8 cellular contexts compared by ENCODE assay signal in the genomic region with DNA sequence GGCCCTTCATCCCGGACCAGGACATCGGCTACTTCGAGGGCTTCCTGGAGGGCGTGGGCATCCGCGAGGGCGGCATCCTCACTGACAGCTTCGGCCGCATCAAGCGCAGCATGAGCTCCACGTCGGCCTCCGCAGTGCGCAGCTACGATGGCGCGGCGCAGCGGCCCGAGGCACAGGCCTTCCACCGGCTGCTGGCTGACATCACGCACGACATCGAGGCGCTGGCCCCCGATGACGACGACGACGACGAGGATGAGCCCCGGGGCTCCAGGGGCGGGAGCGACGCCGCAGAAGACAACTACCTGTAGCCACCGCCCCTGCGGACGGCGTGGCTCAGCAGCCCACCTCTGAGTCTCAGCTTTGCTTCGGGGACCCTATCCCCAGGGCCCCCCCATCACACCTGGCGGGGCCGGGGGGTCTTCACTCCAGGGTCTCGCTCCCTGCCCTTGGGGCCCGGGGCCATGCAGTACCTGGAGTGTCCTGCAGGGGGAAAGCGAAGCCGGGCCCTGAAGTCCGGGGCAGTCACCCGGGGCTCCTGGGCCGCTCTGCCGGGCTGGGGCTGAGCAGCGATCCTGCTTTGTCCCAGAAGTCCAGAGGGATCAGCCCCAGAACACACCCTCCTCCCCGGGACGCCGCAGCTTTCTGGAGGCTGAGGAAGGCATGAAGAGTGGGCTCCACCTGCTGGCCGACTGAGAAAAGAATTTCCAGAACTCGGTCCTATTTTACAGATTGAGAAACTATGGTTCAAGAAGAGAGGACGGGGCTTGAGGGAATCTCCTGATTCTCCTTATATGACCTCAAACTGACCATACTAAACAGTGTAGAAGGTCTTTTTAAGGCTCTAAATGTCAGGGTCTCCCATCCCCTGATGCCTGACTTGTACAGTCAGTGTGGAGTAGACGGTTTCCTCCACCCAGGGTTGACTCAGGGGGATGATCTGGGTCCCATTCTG. TPM values are rescaled to one million over a fixed set of nuclear protein-coding genes. Genes with fewer than 3 reads are reported as not detected.
A peak's percentile ranks its signal among the peaks of the same experiment; 100 is the strongest.
DNase-seq lines count a peak whose midpoint lies in the region; ATAC-seq and TF ChIP-seq lines count a peak whose summit lies in the region.

No MANE protein-coding gene starts in this region.

- H3K27ac ChIP-seq in SU-DHL-6 (ENCODE audit: low read depth, low read length) (no peak overlapping the region), cardiac muscle cell (no peak overlapping the region)

- DNase-seq in GM10266 (ENCODE audit: extremely low spot score) (peak; percentile 54), NCI-H128 (lab: John Stamatoyannopoulos, UW; ENCODE audit: unreplicated experiment) (peak; percentile 84), adipocyte (ENCODE audit: low read depth) (peak; percentile 91), cardiac muscle cell (ENCODE audit: low read depth in 1 of 2, low spot score in 1 of 2) (peak; percentile 88), posterior vena cava (ENCODE audit: low spot score) (peak; percentile 94)

- TF ChIP-seq CTCF in GM10266 (IDR thresholded peaks at IDR 0.05; ENCODE audit: control insufficient read depth, insufficient read depth, low read depth, missing control alignments) (peak; percentile 65), SU-DHL-6 (IDR thresholded peaks at IDR 0.05; ENCODE audit: insufficient read depth, low read length, poor library complexity, severe bottlenecking) (peak; percentile 99), cardiac muscle cell (IDR thresholded peaks at IDR 0.05; ENCODE audit: low read depth, low read length) (peak; percentile 91)

- no peaks in the 10 kb centered on the region for H3K79me2 ChIP-seq in SU-DHL-6 (ENCODE audit: insufficient read depth, low read length)

- H3K9me2 ChIP-seq in SU-DHL-6 (replicated peaks; ENCODE audit: insufficient read depth, low read length) = no peaks in the 10 kb centered on the region

- H3K4me1 ChIP-seq in adipocyte (ENCODE audit: control insufficient read depth, insufficient read depth, low read length) (peaks cover 12% of the 10 kb centered on the region), cardiac muscle cell (ENCODE audit: low read depth) (no peaks in the 10 kb centered on the region)

- H3F3A ChIP-seq in SU-DHL-6 (ENCODE audit: insufficient read depth) = peaks cover 25% of the 10 kb centered on the region

- ATAC-seq in HG03457 (IDR thresholded peaks at IDR 0.05; ENCODE audit: unreplicated experiment) (no peak), GM18867 (IDR thresholded peaks at IDR 0.05; ENCODE audit: unreplicated experiment) (no peak)

- H3K9ac ChIP-seq in SU-DHL-6 (ENCODE audit: low read length) = peak overlapping the region; percentile 15
- no peak overlapping the region for H3K9ac ChIP-seq in adipocyte (ENCODE audit: low read length)

- H3K4me3 ChIP-seq in SU-DHL-6 (ENCODE audit: insufficient read depth, low read length, poor library complexity, severe bottlenecking) (no peak overlapping the region), adipocyte (ENCODE audit: low read length) (peak overlapping the region; percentile 27), cardiac muscle cell (peak overlapping the region; percentile 14)

- H3K27me3 ChIP-seq in SU-DHL-6 (ENCODE audit: low read length) = no peaks in the 10 kb centered on the region
- H3K27me3 ChIP-seq in adipocyte (replicated peaks; ENCODE audit: control insufficient read depth, insufficient read depth, low read length) = peaks cover 90% of the 10 kb centered on the region
- peaks cover 23% of the 10 kb centered on the region for H3K27me3 ChIP-seq in cardiac muscle cell

- H3K36me3 ChIP-seq in SU-DHL-6 (ENCODE audit: low read length) (no peaks in the 10 kb centered on the region), adipocyte (ENCODE audit: control insufficient read depth, insufficient read depth, low read length, severe bottlenecking) (no peaks in the 10 kb centered on the region), cardiac muscle cell (no peaks in the 10 kb centered on the region)

- H3K9me3 ChIP-seq in SU-DHL-6 (ENCODE audit: insufficient read depth, low read length) (no peaks in the 10 kb centered on the region), adipocyte (ENCODE audit: control insufficient read depth, low read length) (no peaks in the 10 kb centered on the region), cardiac muscle cell (ENCODE audit: low read depth) (no peaks in the 10 kb centered on the region)

- intact Hi-C loops in posterior vena cava (cut with DNase I) = loop anchor here (2.0 to 5.0 kb wide), 2 partner anchors 208 to 209 kb away; no protein-coding TSS in a partner anchor

- H2AFZ ChIP-seq in SU-DHL-6 (ENCODE audit: low read depth, low read length, severe bottlenecking) = peak overlapping the region; percentile 22

- H4K20me1 ChIP-seq in SU-DHL-6 (ENCODE audit: low read depth, low read length) = no peaks in the 10 kb centered on the region

- H3K4me2 ChIP-seq in SU-DHL-6 (ENCODE audit: low read depth, low read length, poor library complexity, severe bottlenecking) = peak overlapping the region; percentile 49

RNA-seq across cellular contexts. Expression of a gene that starts 20.8 kb away (rescaled TPM):
- total RNA-seq in cardiac muscle cell (not detected in 2 replicates), posterior vena cava (10 to 100 TPM; 12.7 to 26.9 TPM)
- not detected in 2 replicates for polyA plus RNA-seq in cardiac muscle cell

RNA-seq across cellular contexts. Expression of a gene that starts 21.0 kb away (rescaled TPM):
- 0.69 and 0.92 TPM in 2 replicates for total RNA-seq in cardiac muscle cell
- polyA plus RNA-seq in cardiac muscle cell = 0.35 and 0.79 TPM in 2 replicates
- 1 to 10 TPM; 6.8 to 9.7 TPM for total RNA-seq in posterior vena cava

Comparison
In these comparisons a context has a peak if more than half of its experiments do, and no peak if none do; other contexts are left out.
1. RNA of a gene that starts 20.8 kb away (total RNA-seq): 12.7 to 26.9 TPM in posterior vena cava; not detected in cardiac muscle cell; every median in the first group is over 10 times any median in the second.
2. Peak in every context shown above with its lines, with median percentiles within 50 percentile points of each other: DNase-seq and CTCF ChIP-seq.